Comparison of ENCODE assay signal across 8 cellular contexts in genomic region chr2:20097889-20098714, GRCh38. TPM values are rescaled to one million over a fixed set of nuclear protein-coding genes. Genes with fewer than 3 reads are reported as not detected.
DNase-seq lines count a peak whose midpoint lies in the region; ATAC-seq and TF ChIP-seq lines count a peak whose summit lies in the region.

No MANE protein-coding gene starts in this region.

- H3K4me3 ChIP-seq in DOHH2 (ENCODE audit: low read length) (no peak overlapping the region), Peyer's patch (no peak overlapping the region), fibroblast of pulmonary artery (replicated peaks; ENCODE audit: low read depth, low read length) (no peak overlapping the region), neuron (ENCODE audit: low read length) (no peak overlapping the region), stomach (no peak overlapping the region)

- H3K4me1 ChIP-seq in DOHH2 (ENCODE audit: control insufficient read depth, low read length) (no peaks in the 10 kb centered on the region), Peyer's patch (no peaks in the 10 kb centered on the region), neuron (ENCODE audit: insufficient read depth, low read length) (peaks cover 4% of the 10 kb centered on the region), stomach (peaks cover 0 to 13% (median 4%) of the 10 kb centered on the region in 4 donors)

- WGBS in stomach, 5 donors = 18 to 23% (median 19%) methylated on average over 21 of the region's 21 CpGs

- no peaks in the 10 kb centered on the region for H3K4me1 Mint-ChIP-seq in activated T-cell treated with anti-CD3 and anti-CD28 coated beads, Interleukin-2, amount 50 U/mL, for 4 hours (ENCODE audit: low read depth)

- peaks cover 24% of the 10 kb centered on the region for H3K27me3 ChIP-seq in DOHH2 (ENCODE audit: control insufficient read depth, low read length)
- no peaks in the 10 kb centered on the region for H3K27me3 ChIP-seq in Peyer's patch
- no peaks in the 10 kb centered on the region for H3K27me3 ChIP-seq in neuron (ENCODE audit: insufficient read depth, low read length)
- no peaks in the 10 kb centered on the region for H3K27me3 ChIP-seq in stomach

- ATAC-seq in GM21825 (IDR thresholded peaks at IDR 0.05; ENCODE audit: unreplicated experiment) = peak; percentile 92
- peak; percentile 90 to 93 for ATAC-seq in activated T-cell treated with anti-CD3 and anti-CD28 coated beads, Interleukin-2, amount 50 U/mL, for 4 hours

- no peaks in the 10 kb centered on the region for H4K20me1 ChIP-seq in DOHH2 (ENCODE audit: control insufficient read depth, insufficient read depth, low read depth, low read length)

- H3K27ac ChIP-seq in DOHH2 (ENCODE audit: low read depth, low read length) = no peak overlapping the region
- no peak overlapping the region for H3K27ac ChIP-seq in Peyer's patch
- no peak overlapping the region for H3K27ac ChIP-seq in stomach

- no peaks in the 10 kb centered on the region for H3K9me2 ChIP-seq in DOHH2 (replicated peaks; ENCODE audit: control insufficient read depth, low read length)

- DNase-seq in Kasumi-1 (lab: John Stamatoyannopoulos, UW) = peak; percentile 89 to 93
- peak; percentile 66 to 90 (median 88) for DNase-seq in Peyer's patch
- DNase-seq in activated T-cell treated with anti-CD3 and anti-CD28 coated beads, Interleukin-2, amount 50 U/mL, for 4 hours = peak; percentile 63
- peak; percentile 94 for DNase-seq in fibroblast of pulmonary artery (ENCODE audit: low read depth)
- DNase-seq in stomach = peak; percentile 88

- TF ChIP-seq EP300 in stomach (IDR thresholded peaks at IDR 0.05) = no peak

- H2AFZ ChIP-seq in neuron (ENCODE audit: low read depth, low read length) = peak overlapping the region; percentile 6

- no peaks in the 10 kb centered on the region for H3K36me3 Mint-ChIP-seq in activated T-cell treated with anti-CD3 and anti-CD28 coated beads, Interleukin-2, amount 50 U/mL, for 4 hours (ENCODE audit: insufficient read depth)

- peaks cover 11% of the 10 kb centered on the region for H3K27me3 Mint-ChIP-seq in activated T-cell treated with anti-CD3 and anti-CD28 coated beads, Interleukin-2, amount 50 U/mL, for 4 hours (ENCODE audit: low read depth)

- no peak overlapping the region for H3K4me3 Mint-ChIP-seq in activated T-cell treated with anti-CD3 and anti-CD28 coated beads, Interleukin-2, amount 50 U/mL, for 4 hours

- intact Hi-C loops in stomach (cut with DNase I; ENCODE audit: low total_unique reads) = no loop called here

- H3K79me2 ChIP-seq in DOHH2 (ENCODE audit: control insufficient read depth, low read length) = no peaks in the 10 kb centered on the region

- TF ChIP-seq CTCF in DOHH2 (IDR thresholded peaks at IDR 0.05; ENCODE audit: low read depth, low read length, poor library complexity, severe bottlenecking) (peak; percentile 86), Peyer's patch (IDR thresholded peaks at IDR 0.05) (peak; percentile 46 to 96 (median 90)), fibroblast of pulmonary artery (IDR thresholded peaks at IDR 0.05; ENCODE audit: low read length, missing control alignments) (peak; percentile 95), stomach (IDR thresholded peaks at IDR 0.05) (peak in 5 of 7 experiments; percentile 75 to 85 (median 84))

- no peaks in the 10 kb centered on the region for H3F3A ChIP-seq in DOHH2 (ENCODE audit: control insufficient read depth, insufficient read depth)

- H3K4me2 ChIP-seq in DOHH2 (ENCODE audit: low read length) = peak overlapping the region; percentile 6; the same call in 1 of the 2 replicates

- TF ChIP-seq POLR2A in Peyer's patch (IDR thresholded peaks at IDR 0.05) = no peak
- no peak for TF ChIP-seq POLR2A in stomach (IDR thresholded peaks at IDR 0.05)

- H3K9me3 Mint-ChIP-seq in activated T-cell treated with anti-CD3 and anti-CD28 coated beads, Interleukin-2, amount 50 U/mL, for 4 hours = peaks cover 6% of the 10 kb centered on the region

- H3K9me3 ChIP-seq in DOHH2 (ENCODE audit: control insufficient read depth, insufficient read depth, low read length) (no peaks in the 10 kb centered on the region), Peyer's patch (peaks cover 0 to 8% (median 4%) of the 10 kb centered on the region in 4 donors), neuron (ENCODE audit: low read length) (no peaks in the 10 kb centered on the region), stomach (peaks cover 0 to 9% (median 6%) of the 10 kb centered on the region in 4 donors)

- no peaks in the 10 kb centered on the region for H3K36me3 ChIP-seq in DOHH2 (ENCODE audit: control insufficient read depth, low read length)
- H3K36me3 ChIP-seq in Peyer's patch = no peaks in the 10 kb centered on the region
- no peaks in the 10 kb centered on the region for H3K36me3 ChIP-seq in neuron (ENCODE audit: insufficient read depth, low read length)
- H3K36me3 ChIP-seq in stomach = no peaks in the 10 kb centered on the region

RNA-seq across cellular contexts. Expression of gene LAPTM4A, which starts 46.7 kb away (rescaled TPM):
- 10 to 100 TPM; 27.3 to 65.0 (median 50.0) TPM for total RNA-seq in Peyer's patch
- total RNA-seq in activated T-cell treated with anti-CD3 and anti-CD28 coated beads, Interleukin-2, amount 50 U/mL, for 4 hours = 10 to 100 TPM; 27.3 to 30.0 (median 29.7) TPM
- 100 to 1,000 TPM in 2 of 5 donors, 10 to 100 TPM in 3; 38.5 to 238 (median 79.9) TPM for total RNA-seq in stomach
- 100 to 1,000 TPM in 2 of 3 donors, 10 to 100 TPM in 1; 77.6 to 123 (median 121) TPM for polyA plus RNA-seq in stomach
